9 cellular contexts compared by ENCODE assay signal in the genomic region with DNA sequence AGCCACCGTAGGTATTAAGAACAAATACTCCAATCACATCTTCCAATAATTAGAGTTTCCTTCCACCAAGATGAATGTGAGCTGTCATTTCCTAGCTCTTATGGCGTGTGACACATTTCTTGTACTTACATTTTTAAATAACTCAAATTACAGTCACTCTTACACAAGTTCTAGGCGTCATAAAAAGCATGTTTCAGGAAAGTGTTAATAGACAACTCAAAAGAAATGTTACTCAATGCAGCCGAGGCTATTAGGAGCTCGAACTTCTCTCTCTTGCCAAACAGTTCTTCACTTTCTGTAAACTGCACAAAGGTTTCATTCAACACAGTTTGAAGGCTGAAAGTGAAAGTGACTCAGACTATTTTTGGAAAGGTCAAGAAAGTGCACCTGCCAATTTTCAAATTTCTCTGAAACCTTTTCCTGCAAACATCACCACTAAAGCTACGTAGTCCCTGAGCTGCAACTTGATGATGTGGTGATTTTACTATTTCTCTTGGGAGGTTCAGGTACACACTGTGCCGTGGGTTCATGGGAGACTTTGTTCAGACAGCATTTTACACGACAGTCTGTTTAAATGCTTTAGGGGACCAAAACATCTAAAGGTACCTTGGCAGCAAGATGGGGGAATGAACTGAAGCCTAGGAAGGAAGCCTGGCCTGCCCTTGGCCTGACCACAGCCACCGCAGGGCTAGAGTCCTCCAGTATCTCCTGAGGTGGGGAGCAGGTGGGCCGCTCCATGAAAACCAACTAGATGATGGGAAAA.
DNase-seq lines count a peak whose midpoint lies in the region; ATAC-seq and TF ChIP-seq lines count a peak whose summit lies in the region.
"Had no signal": no experiment of that assay in that cellular context is flagged by ENCODE, and none has a peak within 500 bp of the region (broad histone marks: within the 10 kb centered on the region; RNA-seq: fewer than 3 reads in every experiment).

No MANE protein-coding gene starts in this region.

- CTCF ChIA-PET in GM10248 (lab: Yijun Ruan, JAX): interaction anchor here (0.7 to 2.4 kb wide), 7 partner anchors 9 to 173 kb away, joined by 3 to 8 read pairs (median 4); no protein-coding TSS in a partner anchor

- peak; percentile 90 for ATAC-seq in GM21576 (IDR thresholded peaks at IDR 0.05; ENCODE audit: unreplicated experiment)
- ATAC-seq in memory B cell (ENCODE audit: low read depth): peak; percentile 84

- peak; percentile 69 for DNase-seq in GM10248 (ENCODE audit: extremely low spot score)
- DNase-seq in memory B cell (ENCODE audit: low spot score in 2 of 2): peak in 1 of 2 donors; percentile 16
- DNase-seq in 8988T: no peak
- no peak for DNase-seq in NCI-H146 (lab: John Stamatoyannopoulos, UW)
- DNase-seq in activated CD4-positive, alpha-beta T cell treated with anti-CD3 and anti-CD28 coated beads for 4 hours: no peak

- no peaks in the 10 kb centered on the region for H3K36me3 ChIP-seq in KOPT-K1 (ENCODE audit: insufficient read depth, low read length)

- peaks cover 23% of the 10 kb centered on the region for H3K4me1 Mint-ChIP-seq in brain
- peaks cover 27% of the 10 kb centered on the region for H3K4me1 Mint-ChIP-seq in memory B cell

- H3K36me3 Mint-ChIP-seq in brain (peaks cover 5% of the 10 kb centered on the region), memory B cell (no peaks in the 10 kb centered on the region)

- H3K9me3 Mint-ChIP-seq in brain: peaks cover 5 to 17% (median 16%) of the 10 kb centered on the region in 5 experiments
- H3K9me3 Mint-ChIP-seq in memory B cell: no peaks in the 10 kb centered on the region

- H3K27ac Mint-ChIP-seq in brain: peak overlapping the region in 4 of 5 experiments; percentile 52 to 98 (median 79)
- H3K27ac Mint-ChIP-seq in memory B cell: peak overlapping the region; percentile 86

- POLR2A ChIA-PET in GM10248 (lab: Yijun Ruan, JAX): interaction anchor here (0.7 kb wide), 1 partner anchor 11 kb away, joined by 3 read pairs; no protein-coding TSS in a partner anchor

- peak overlapping the region in 2 of 5 experiments; percentile 57 to 58 for H3K4me3 Mint-ChIP-seq in brain
- H3K4me3 Mint-ChIP-seq in memory B cell: peak overlapping the region; percentile 75

- TF ChIP-seq CTCF in GM10248 (IDR thresholded peaks at IDR 0.05; ENCODE audit: control extremely low read depth, extremely low read depth, low read depth, missing control alignments) (no peak), brain (conservative IDR thresholded peaks at IDR 0.05) (no peak)

- peaks cover 23% of the 10 kb centered on the region for H3K9me3 ChIP-seq in KOPT-K1 (ENCODE audit: insufficient read depth, low read length, poor library complexity, severe bottlenecking)

- no peaks in the 10 kb centered on the region for H3K27me3 Mint-ChIP-seq in brain
- no peaks in the 10 kb centered on the region for H3K27me3 Mint-ChIP-seq in memory B cell

- peak overlapping the region; percentile 59 for H3K27ac ChIP-seq in KOPT-K1 (ENCODE audit: low read depth, low read length, poor library complexity, severe bottlenecking)
- H3K27ac ChIP-seq: SK-N-MC had no signal
